Comparison of ENCODE assay signal across 2 cellular contexts in genomic region chr15:84657748-84658079, GRCh38.
TF ChIP-seq lines count a peak whose summit lies in the region.

No MANE protein-coding gene starts in this region.

TF ChIP-seq in SK-N-SH, 30 proteins besides CTCF, POLR2A, EP300 and RAD21:
- TF ChIP-seq POLR2AphosphoS5 (IDR thresholded peaks at IDR 0.05; ENCODE audit: low read depth, low read length) (no peak), MXI1 (IDR thresholded peaks at IDR 0.05; ENCODE audit: low read depth, low read length) (no peak), YY1 (IDR thresholded peaks at IDR 0.05; ENCODE audit: low read depth) (no peak), MEF2A (IDR thresholded peaks at IDR 0.05; ENCODE audit: borderline replicate concordance, low read depth) (no peak), TEAD4 (IDR thresholded peaks at IDR 0.05; ENCODE audit: borderline replicate concordance, insufficient read depth) (no peak)
TF ChIP-seq in SK-N-SH: peak in this region for 0.

TF ChIP-seq in SK-N-SH treated with all-trans-retinoic acid at 6 μM for 48 hours, 23 proteins besides CTCF, POLR2A, EP300 and RAD21:
- TF ChIP-seq TOX (CRISPR knock-in tag; IDR thresholded peaks at IDR 0.05; ENCODE audit: borderline replicate concordance) (no peak), ZFP3 (CRISPR knock-in tag; IDR thresholded peaks at IDR 0.05) (no peak)
